21 cellular contexts compared by ENCODE assay signal in genomic region chr3:127951276-127951675, GRCh38. TPM values are rescaled to one million over a fixed set of nuclear protein-coding genes. Genes with fewer than 3 reads are reported as not detected.
DNase-seq lines count a peak whose midpoint lies in the region; ATAC-seq and TF ChIP-seq lines count a peak whose summit lies in the region.
"Had no signal": no experiment of that assay in that cellular context is flagged by ENCODE, and none has a peak within 500 bp of the region (broad histone marks: within the 10 kb centered on the region; RNA-seq: fewer than 3 reads in every experiment).

No MANE protein-coding gene starts in this region.

- H3K79me2 ChIP-seq in HCT116 (ENCODE audit: insufficient read depth, low read length): no peaks in the 10 kb centered on the region

- no peak overlapping the region for H3K4me3 Mint-ChIP-seq in activated CD4-positive, alpha-beta memory T cell treated with anti-CD3 and anti-CD28 coated beads, Interleukin-2, amount 10 ng/mL, durations not matched to agents 7 days and 5 days
- H3K4me3 Mint-ChIP-seq: stimulated activated naive CD8-positive, alpha-beta T cell treated with anti-CD3 and anti-CD28 coated beads, Interleukin-15, Interleukin-2, amounts not matched to agents 100 ng/mL and 50 ng/mL, for 24 hours had no signal

- peak overlapping the region; percentile 4; the same call in 1 of the 2 replicates for H3K4me2 ChIP-seq in HCT116 (ENCODE audit: low read length)
- H3K4me2 ChIP-seq: A549 had no signal

- TF ChIP-seq POLR2A in HCT116 (IDR thresholded peaks at IDR 0.05; ENCODE audit: borderline replicate concordance, extremely low read depth, insufficient read depth, insufficient read length): no peak

- TF ChIP-seq CTCF in HCT116 (IDR thresholded peaks at IDR 0.05 in 2 of 3, conservative IDR thresholded peaks at IDR 0.05 in 1 of 3; ENCODE audit: borderline replicate concordance in 1 of 3, insufficient read depth in 1 of 3, low read depth in 2 of 3, low read length in 2 of 3) (no peak), GM10266 (IDR thresholded peaks at IDR 0.05; ENCODE audit: control insufficient read depth, insufficient read depth, low read depth, missing control alignments) (no peak)

- DNase-seq in ACHN (peak; percentile 18), HCT116 (ENCODE audit: low read depth, low spot score) (no peak), astrocyte of the hippocampus (ENCODE audit: low read depth, low spot score) (peak; percentile 59), glomerular visceral epithelial cell (ENCODE audit: extremely low spot score) (peak; percentile 7), GM10266 (ENCODE audit: extremely low spot score) (no peak), NCI-H2227 (lab: John Stamatoyannopoulos, UW; ENCODE audit: unreplicated experiment) (no peak)
- no peak for DNase-seq in activated CD4-positive, alpha-beta memory T cell treated with anti-CD3 and anti-CD28 coated beads, Interleukin-2, amount 10 ng/mL, durations not matched to agents 7 days and 5 days
- DNase-seq: dermis blood vessel endothelial cell; GF-D8; lower lobe of right lung; MM.1S; naive B cell; NCI-H1694; NK-92 treated with Interleukin-12 subunit alpha and Interleukin-12 subunit beta, amount 100 ng/mL, for 24 hours had no signal

- no peaks in the 10 kb centered on the region for H3K9me2 ChIP-seq in HCT116 (ENCODE audit: insufficient read depth)

- intact Hi-C loops in HCT116 (cut with micrococcal nuclease): no loop called here

- H3K9ac ChIP-seq in HCT116 (ENCODE audit: low read length): no peak overlapping the region

- H3K27ac ChIP-seq in HCT116 (ENCODE audit: low read depth, low read length): no peak overlapping the region
- H3K27ac ChIP-seq: A549, esophagus muscularis mucosa, lower lobe of right lung, prostate gland had no signal

- peaks cover 52% of the 10 kb centered on the region for H3K27me3 Mint-ChIP-seq in activated CD4-positive, alpha-beta memory T cell treated with anti-CD3 and anti-CD28 coated beads, Interleukin-2, amount 10 ng/mL, durations not matched to agents 7 days and 5 days

- peak; percentile 69; the same call in 1 of the 2 replicates for ATAC-seq in HCT116
- no peak for ATAC-seq in HG03432 (IDR thresholded peaks at IDR 0.05; ENCODE audit: unreplicated experiment)
- ATAC-seq: A549 had no signal

- peak overlapping the region; percentile 36 for H2AFZ ChIP-seq in HCT116 (ENCODE audit: low read depth, low read length, poor library complexity, severe bottlenecking)

- CTCF ChIA-PET in HCT116 (lab: Charles Lee): no interaction called here
- CTCF ChIA-PET in activated CD4-positive, alpha-beta memory T cell treated with anti-CD3 and anti-CD28 coated beads, Interleukin-2, amount 10 ng/mL, durations not matched to agents 7 days and 5 days (lab: Charles Lee): no interaction called here

- no peaks in the 10 kb centered on the region for H3K27me3 ChIP-seq in HCT116 (ENCODE audit: insufficient read depth, low read length)
- H3K27me3 ChIP-seq: esophagus muscularis mucosa had no signal

- H3K36me3 ChIP-seq in HCT116 (ENCODE audit: control insufficient read depth in 1 of 2, insufficient read depth in 2 of 2, low read length in 2 of 2): no peaks in the 10 kb centered on the region
- H3K36me3 ChIP-seq: esophagus muscularis mucosa, lower lobe of right lung, prostate gland had no signal

- RAD21 ChIA-PET in HCT116 (lab: Charles Lee; ENCODE audit: low non-redundant PET in 1 of 2, low total read pairs in 2 of 2, uncharacterized antibody in 2 of 2, unreplicated experiment in 2 of 2): no interaction called here

- H3K9me3 Mint-ChIP-seq in activated CD4-positive, alpha-beta memory T cell treated with anti-CD3 and anti-CD28 coated beads, Interleukin-2, amount 10 ng/mL, durations not matched to agents 7 days and 5 days: no peaks in the 10 kb centered on the region
- H3K9me3 Mint-ChIP-seq: naive B cell; stimulated activated naive CD8-positive, alpha-beta T cell treated with anti-CD3 and anti-CD28 coated beads, Interleukin-15, Interleukin-2, amounts not matched to agents 100 ng/mL and 50 ng/mL, for 24 hours had no signal

- TF ChIP-seq RAD21 in HCT116 (IDR thresholded peaks at IDR 0.05; ENCODE audit: low read depth): no peak

- POLR2A ChIA-PET in HCT116 (lab: Charles Lee): no interaction called here
- POLR2A ChIA-PET in activated CD4-positive, alpha-beta memory T cell treated with anti-CD3 and anti-CD28 coated beads, Interleukin-2, amount 10 ng/mL, durations not matched to agents 7 days and 5 days (lab: Charles Lee): no interaction called here

- in situ Hi-C loops in ACHN (cut with HindIII; ENCODE audit: low pct_ligation_motif_present, low pct_unique_long_range_greater_than_20kb, low sequenced_read_pairs): loop anchor here (25.0 kb wide), 1 partner anchor 289 kb away; the partner anchor contains the start of gene ABTB1

- H3K4me3 ChIP-seq in HCT116 (replicated peaks in 1 of 2; ENCODE audit: low read depth in 1 of 2, low read length in 2 of 2): no peak overlapping the region
- H3K4me3 ChIP-seq: A549, esophagus muscularis mucosa, lower lobe of right lung, prostate gland had no signal

- no TSS peak for BruUV-seq in HCT116 (replicated peaks; lab: Mats Ljungman, UMichigan)

- no peaks in the 10 kb centered on the region for H3K36me3 Mint-ChIP-seq in activated CD4-positive, alpha-beta memory T cell treated with anti-CD3 and anti-CD28 coated beads, Interleukin-2, amount 10 ng/mL, durations not matched to agents 7 days and 5 days (ENCODE audit: low read depth)
- H3K36me3 Mint-ChIP-seq: naive B cell had no signal

- no peaks in the 10 kb centered on the region for H3K4me1 Mint-ChIP-seq in activated CD4-positive, alpha-beta memory T cell treated with anti-CD3 and anti-CD28 coated beads, Interleukin-2, amount 10 ng/mL, durations not matched to agents 7 days and 5 days
- H3K4me1 Mint-ChIP-seq: naive B cell had no signal

- no peaks in the 10 kb centered on the region for H3K9me3 ChIP-seq in HCT116 (ENCODE audit: control insufficient read depth in 1 of 2, insufficient read depth in 1 of 2, low read depth in 1 of 2, low read length in 2 of 2)
- H3K9me3 ChIP-seq: A549, esophagus muscularis mucosa, lower lobe of right lung, prostate gland had no signal

- peaks cover 0 to 7% of the 10 kb centered on the region in 2 experiments; a peak in 2 of 4 replicates for H3K4me1 ChIP-seq in HCT116 (ENCODE audit: control insufficient read depth in 1 of 2, insufficient read depth in 2 of 2, low read length in 2 of 2)
- H3K4me1 ChIP-seq: A549, prostate gland had no signal

- H4K20me1 ChIP-seq in HCT116 (ENCODE audit: insufficient read depth): no peaks in the 10 kb centered on the region

- H3K27ac Mint-ChIP-seq in activated CD4-positive, alpha-beta memory T cell treated with anti-CD3 and anti-CD28 coated beads, Interleukin-2, amount 10 ng/mL, durations not matched to agents 7 days and 5 days: no peak overlapping the region
- H3K27ac Mint-ChIP-seq: naive B cell; stimulated activated naive CD8-positive, alpha-beta T cell treated with anti-CD3 and anti-CD28 coated beads, Interleukin-15, Interleukin-2, amounts not matched to agents 100 ng/mL and 50 ng/mL, for 24 hours had no signal

TF ChIP-seq in HCT116, 20 proteins besides CTCF, POLR2A, EP300 and RAD21 (continues in another document):
- TF ChIP-seq ZFX (IDR thresholded peaks at IDR 0.05) (no peak), SIN3A (IDR thresholded peaks at IDR 0.05; ENCODE audit: low read depth) (no peak), EGR1 (IDR thresholded peaks at IDR 0.05; ENCODE audit: low read depth) (no peak), ZBTB33 (IDR thresholded peaks at IDR 0.05; ENCODE audit: extremely low read depth, insufficient replicate concordance, low read length) (no peak), TCF7L2 (IDR thresholded peaks at IDR 0.05; ENCODE audit: borderline replicate concordance, extremely low read depth, insufficient read depth, insufficient read length) (no peak), ELF1 (IDR thresholded peaks at IDR 0.05; ENCODE audit: borderline replicate concordance, low read depth) (no peak)

RNA-seq across cellular contexts. Expression of gene KBTBD12, which starts 36.2 kb away (rescaled TPM):
- not detected for total RNA-seq in HCT116 (2021; ENCODE audit: unreplicated experiment)
- polyA plus RNA-seq in HCT116 (2012): not detected in 2 replicates
- not detected for total RNA-seq in activated CD4-positive, alpha-beta memory T cell treated with anti-CD3 and anti-CD28 coated beads, Interleukin-2, amount 10 ng/mL, durations not matched to agents 7 days and 5 days
- total RNA-seq: activated CD8-positive, alpha-beta memory T cell treated with anti-CD3 and anti-CD28 coated beads for 36 hours; dermis blood vessel endothelial cell; T-helper 1 cell treated with Interleukin-12 subunit alpha and Interleukin-12 subunit beta and Interleukin-4 antibody, amounts not matched to agents 30 ng/mL and 1 ng/mL, for 36 hours had no signal
- polyA plus RNA-seq: A549 had no signal

Comparison
In these comparisons a context has a peak if more than half of its experiments do, and no peak if none do; other contexts are left out.
1. DNase-seq: peak in ACHN (single experiment), astrocyte of the hippocampus (single experiment) and glomerular visceral epithelial cell (single experiment); none in HCT116 (single experiment), GM10266 (single experiment), activated CD4-positive, alpha-beta memory T cell treated with anti-CD3 and anti-CD28 coated beads, Interleukin-2, amount 10 ng/mL, durations not matched to agents 7 days and 5 days (single experiment) and NCI-H2227 (single experiment).